8 cellular contexts compared by ENCODE assay signal in genomic region chr2:217218269-217219140, GRCh38.
A peak's percentile ranks its signal among the peaks of the same experiment; 100 is the strongest.
DNase-seq lines count a peak whose midpoint lies in the region; ATAC-seq, FAIRE-seq and TF ChIP-seq lines count a peak whose summit lies in the region.

No MANE protein-coding gene starts in this region.

- no peaks in the 10 kb centered on the region for H3K27me3 ChIP-seq in fibroblast of lung (ENCODE audit: control insufficient read depth, insufficient read depth, low read length)
- no peaks in the 10 kb centered on the region for H3K27me3 ChIP-seq in CD4-positive, alpha-beta memory T cell (ENCODE audit: insufficient read depth, low read length)

- TF ChIP-seq POLR2A in GM12891 (IDR thresholded peaks at IDR 0.05; ENCODE audit: low read depth, low read length), result peak; percentile 58; the same call in 1 of the 2 replicates

- peak; percentile 59 for ATAC-seq in GM21576 (IDR thresholded peaks at IDR 0.05; ENCODE audit: unreplicated experiment)
- ATAC-seq in activated CD8-positive, alpha-beta memory T cell treated with anti-CD3 and anti-CD28 coated beads, Interleukin-2, amount 10 ng/mL, durations not matched to agents 7 days and 5 days, result no peak

- no peaks in the 10 kb centered on the region for H4K20me1 ChIP-seq in fibroblast of lung (ENCODE audit: control insufficient read depth, extremely low read depth, insufficient read depth, low read length)

- H3K27ac Mint-ChIP-seq in CD4-positive, alpha-beta memory T cell, result no peak overlapping the region
- no peak overlapping the region for H3K27ac Mint-ChIP-seq in osteocyte (ENCODE audit: unreplicated experiment)
- H3K27ac Mint-ChIP-seq in activated CD8-positive, alpha-beta memory T cell treated with anti-CD3 and anti-CD28 coated beads, Interleukin-2, amount 10 ng/mL, durations not matched to agents 7 days and 5 days, result no peak overlapping the region

- peak; percentile 95 for FAIRE-seq in GM12891 (lab: Jason Lieb, UNC)
- peak; percentile 44 for FAIRE-seq in HTR-8/SVneo (lab: Jason Lieb, UNC)

- CTCF ChIA-PET in CD4-positive, alpha-beta memory T cell (lab: Charles Lee; ENCODE audit: partially characterized antibody), result no interaction called here
- CTCF ChIA-PET in activated CD8-positive, alpha-beta memory T cell treated with anti-CD3 and anti-CD28 coated beads, Interleukin-2, amount 10 ng/mL, durations not matched to agents 7 days and 5 days (lab: Charles Lee), result no interaction called here

- intact Hi-C loops in CD4-positive, alpha-beta memory T cell (cut with micrococcal nuclease), result no loop called here

- H3K79me2 ChIP-seq in fibroblast of lung (ENCODE audit: control insufficient read depth, insufficient read depth, low read length), result no peaks in the 10 kb centered on the region

- H3K27me3 Mint-ChIP-seq in CD4-positive, alpha-beta memory T cell, result no peaks in the 10 kb centered on the region
- H3K27me3 Mint-ChIP-seq in osteocyte (ENCODE audit: unreplicated experiment), result no peaks in the 10 kb centered on the region
- H3K27me3 Mint-ChIP-seq in activated CD8-positive, alpha-beta memory T cell treated with anti-CD3 and anti-CD28 coated beads, Interleukin-2, amount 10 ng/mL, durations not matched to agents 7 days and 5 days, result peaks cover 38% of the 10 kb centered on the region

- TF ChIP-seq CTCF in fibroblast of lung (conservative IDR thresholded peaks at IDR 0.05 in 1 of 2, IDR thresholded peaks at IDR 0.05 in 1 of 2; ENCODE audit: low read depth in 1 of 2, low read length in 2 of 2) (no peak), osteocyte (IDR thresholded peaks at IDR 0.05) (no peak)

- H2AFZ ChIP-seq in fibroblast of lung (ENCODE audit: low read length), result no peak overlapping the region

- no peak overlapping the region for H3K4me3 ChIP-seq in fibroblast of lung (replicated peaks in 1 of 4; ENCODE audit: control extremely low read depth in 1 of 4, insufficient read depth in 1 of 4, low read depth in 3 of 4, low read length in 4 of 4)
- H3K4me3 ChIP-seq in CD4-positive, alpha-beta memory T cell (ENCODE audit: low read length in 2 of 2), result no peak overlapping the region

- H3K36me3 ChIP-seq in fibroblast of lung (ENCODE audit: control insufficient read depth, insufficient read depth, low read length), result no peaks in the 10 kb centered on the region
- H3K36me3 ChIP-seq in CD4-positive, alpha-beta memory T cell (ENCODE audit: insufficient read depth, low read length), result no peaks in the 10 kb centered on the region

- H3K4me1 Mint-ChIP-seq in CD4-positive, alpha-beta memory T cell, result peaks cover 9 to 15% (median 12%) of the 10 kb centered on the region in 4 donors
- peaks cover 32% of the 10 kb centered on the region for H3K4me1 Mint-ChIP-seq in osteocyte (ENCODE audit: unreplicated experiment)
- peaks cover 20% of the 10 kb centered on the region for H3K4me1 Mint-ChIP-seq in activated CD8-positive, alpha-beta memory T cell treated with anti-CD3 and anti-CD28 coated beads, Interleukin-2, amount 10 ng/mL, durations not matched to agents 7 days and 5 days

- H3K4me2 ChIP-seq in fibroblast of lung (ENCODE audit: extremely low read depth, insufficient read depth, low read length), result no peak overlapping the region

- no peaks in the 10 kb centered on the region for H3K36me3 Mint-ChIP-seq in CD4-positive, alpha-beta memory T cell
- H3K36me3 Mint-ChIP-seq in osteocyte (ENCODE audit: unreplicated experiment), result no peaks in the 10 kb centered on the region
- peaks cover 7% of the 10 kb centered on the region for H3K36me3 Mint-ChIP-seq in activated CD8-positive, alpha-beta memory T cell treated with anti-CD3 and anti-CD28 coated beads, Interleukin-2, amount 10 ng/mL, durations not matched to agents 7 days and 5 days

- H3K9me3 ChIP-seq in fibroblast of lung (ENCODE audit: control insufficient read depth, insufficient read depth, low read depth, low read length), result no peaks in the 10 kb centered on the region
- H3K9me3 ChIP-seq in CD4-positive, alpha-beta memory T cell (ENCODE audit: control insufficient read depth in 1 of 2, low read length in 2 of 2), result no peaks in the 10 kb centered on the region

- no peak overlapping the region for H3K9ac ChIP-seq in fibroblast of lung (ENCODE audit: insufficient read depth, low read length)

- H3K4me3 Mint-ChIP-seq in CD4-positive, alpha-beta memory T cell, result no peak overlapping the region
- no peak overlapping the region for H3K4me3 Mint-ChIP-seq in osteocyte (ENCODE audit: unreplicated experiment)
- no peak overlapping the region for H3K4me3 Mint-ChIP-seq in activated CD8-positive, alpha-beta memory T cell treated with anti-CD3 and anti-CD28 coated beads, Interleukin-2, amount 10 ng/mL, durations not matched to agents 7 days and 5 days

- no peaks in the 10 kb centered on the region for H3K9me3 Mint-ChIP-seq in CD4-positive, alpha-beta memory T cell
- no peaks in the 10 kb centered on the region for H3K9me3 Mint-ChIP-seq in osteocyte (ENCODE audit: unreplicated experiment)
- peaks cover under 1% of the 10 kb centered on the region for H3K9me3 Mint-ChIP-seq in activated CD8-positive, alpha-beta memory T cell treated with anti-CD3 and anti-CD28 coated beads, Interleukin-2, amount 10 ng/mL, durations not matched to agents 7 days and 5 days (ENCODE audit: low read depth)

- H3K27ac ChIP-seq in fibroblast of lung (ENCODE audit: insufficient read depth, low read length), result no peak overlapping the region
- no peak overlapping the region for H3K27ac ChIP-seq in CD4-positive, alpha-beta memory T cell (ENCODE audit: low read depth, low read length)

- peaks cover 7% of the 10 kb centered on the region for H3K4me1 ChIP-seq in fibroblast of lung (ENCODE audit: control insufficient read depth, extremely low read depth, insufficient read depth, low read length)
- peaks cover 14% of the 10 kb centered on the region for H3K4me1 ChIP-seq in CD4-positive, alpha-beta memory T cell (ENCODE audit: insufficient read depth, low read length)

- DNase-seq in GM12891 (ENCODE audit: insufficient read length, low spot score) (no peak), HTR-8/SVneo (ENCODE audit: insufficient read length, low spot score) (no peak), fibroblast of lung (ENCODE audit: low read depth in 2 of 2) (peak; percentile 78 to 94), osteocyte (ENCODE audit: extremely low spot score, unreplicated experiment) (no peak)
- no peak for DNase-seq in CD4-positive, alpha-beta memory T cell
- no peak for DNase-seq in activated CD8-positive, alpha-beta memory T cell treated with anti-CD3 and anti-CD28 coated beads, Interleukin-2, amount 10 ng/mL, durations not matched to agents 7 days and 5 days
- DNase-seq in activated CD4-positive, alpha-beta T cell treated with anti-CD3 and anti-CD28 coated beads for 1 hour, result no peak

- POLR2A ChIA-PET in CD4-positive, alpha-beta memory T cell (lab: Charles Lee; ENCODE audit: partially characterized antibody), result no interaction called here

TF ChIP-seq in GM12891, 5 proteins besides CTCF, POLR2A, EP300 and RAD21:
- TF ChIP-seq PAX5 (IDR thresholded peaks at IDR 0.05; ENCODE audit: insufficient read depth, low read length, severe bottlenecking) (no peak), SPI1 (IDR thresholded peaks at IDR 0.05; ENCODE audit: low read depth, low read length) (peak; percentile 98), POU2F2 (IDR thresholded peaks at IDR 0.05; ENCODE audit: low read depth, low read length) (peak; percentile 70), POLR2AphosphoS5 (IDR thresholded peaks at IDR 0.05; ENCODE audit: low read depth, low read length) (no peak), TAF1 (IDR thresholded peaks at IDR 0.05; ENCODE audit: low read depth, low read length) (peak; percentile 39; the same call in 1 of the 2 replicates)
TF ChIP-seq in GM12891: peak in this region for 3.

Comparison
In these comparisons a context has a peak if more than half of its experiments do, and no peak if none do; other contexts are left out.
1. DNase-seq: peak in fibroblast of lung (2 of 2); none in GM12891 (single experiment), HTR-8/SVneo (single experiment), CD4-positive, alpha-beta memory T cell (0 of 5), osteocyte (single experiment), activated CD8-positive, alpha-beta memory T cell treated with anti-CD3 and anti-CD28 coated beads, Interleukin-2, amount 10 ng/mL, durations not matched to agents 7 days and 5 days (single experiment) and activated CD4-positive, alpha-beta T cell treated with anti-CD3 and anti-CD28 coated beads for 1 hour (single experiment).